Comparison of ENCODE assay signal across 8 cellular contexts in genomic region chr2:142989276-142990204, GRCh38.
DNase-seq lines count a peak whose midpoint lies in the region; ATAC-seq, FAIRE-seq and TF ChIP-seq lines count a peak whose summit lies in the region.

No MANE protein-coding gene starts in this region.

- no peaks in the 10 kb centered on the region for H3K36me3 ChIP-seq in GM06990 (ENCODE audit: control insufficient read depth, insufficient read depth, low read length)
- H3K36me3 ChIP-seq in thoracic aorta, result no peaks in the 10 kb centered on the region

- H3K9me3 ChIP-seq in thoracic aorta, result no peaks in the 10 kb centered on the region
- H3K9me3 ChIP-seq in T-helper 17 cell (ENCODE audit: control insufficient read depth, low read length, poor library complexity, severe bottlenecking), result no peaks in the 10 kb centered on the region

- TF ChIP-seq CTCF in GM06990 (IDR thresholded peaks at IDR 0.05; ENCODE audit: insufficient read depth, low read length, poor library complexity, severe bottlenecking) (peak; percentile 34), foreskin fibroblast (IDR thresholded peaks at IDR 0.05; ENCODE audit: low read depth, low read length) (peak; percentile 19), thoracic aorta (IDR thresholded peaks at IDR 0.05) (peak; percentile 47)

- no peak overlapping the region for H3K27ac Mint-ChIP-seq in T-helper 17 cell

- no peaks in the 10 kb centered on the region for H3K4me1 ChIP-seq in thoracic aorta (ENCODE audit: control insufficient read depth in 1 of 2, low read depth in 2 of 2)

- H3K27me3 Mint-ChIP-seq in T-helper 17 cell, result peaks cover 23% of the 10 kb centered on the region

- H3K36me3 Mint-ChIP-seq in T-helper 17 cell (ENCODE audit: low read depth), result no peaks in the 10 kb centered on the region

- intact Hi-C loops in left ventricle myocardium superior (cut with micrococcal nuclease), result no loop called here

- DNase-seq in GM06990 (ENCODE audit: extremely low read depth, insufficient read length), result peak; percentile 41
- peak; percentile 26 for DNase-seq in HTR-8/SVneo (ENCODE audit: insufficient read length, low spot score)
- peak; percentile 0 for DNase-seq in SHP77 treated with DMSO at 0.1 percent for 48 hours (lab: John Stamatoyannopoulos, UW)
- peak in 1 of 2 donors; percentile 64 for DNase-seq in foreskin fibroblast
- no peak for DNase-seq in thoracic aorta (ENCODE audit: low spot score)
- no peak for DNase-seq in T-helper 17 cell
- DNase-seq in left ventricle myocardium superior, result no peak

- peak; percentile 75 for ATAC-seq in GM21423 (IDR thresholded peaks at IDR 0.05; ENCODE audit: unreplicated experiment)
- ATAC-seq in thoracic aorta (ENCODE audit: insufficient number of reproducible peaks, low FRiP score, low read depth), result no peak
- ATAC-seq in T-helper 17 cell, result no peak
- ATAC-seq in left ventricle myocardium superior, result no peak

- FAIRE-seq in HTR-8/SVneo (lab: Jason Lieb, UNC), result no peak

- no peaks in the 10 kb centered on the region for H3K4me1 Mint-ChIP-seq in T-helper 17 cell

- H3K27me3 ChIP-seq in GM06990 (replicated peaks; ENCODE audit: control insufficient read depth, insufficient read depth, low read length) (no peaks in the 10 kb centered on the region), thoracic aorta (replicated peaks; ENCODE audit: insufficient read depth) (no peaks in the 10 kb centered on the region)

- no peak overlapping the region for H3K27ac ChIP-seq in thoracic aorta

- H3K4me3 Mint-ChIP-seq in T-helper 17 cell, result no peak overlapping the region

- H3K4me3 ChIP-seq in GM06990 (replicated peaks; ENCODE audit: low read depth, low read length) (no peak overlapping the region), foreskin fibroblast (ENCODE audit: low read depth in 1 of 2, low read length in 2 of 2) (no peak overlapping the region), thoracic aorta (no peak overlapping the region)

Comparison
In these comparisons a context has a peak if more than half of its experiments do, and no peak if none do; other contexts are left out.
1. DNase-seq: peak in GM06990 (single experiment), HTR-8/SVneo (single experiment) and SHP77 treated with DMSO at 0.1 percent for 48 hours (single experiment); none in thoracic aorta (single experiment), T-helper 17 cell (0 of 3) and left ventricle myocardium superior (single experiment).
2. Peak in every context shown above with its lines, with median percentiles within 50 percentile points of each other: CTCF ChIP-seq.